In the genomic region with DNA sequence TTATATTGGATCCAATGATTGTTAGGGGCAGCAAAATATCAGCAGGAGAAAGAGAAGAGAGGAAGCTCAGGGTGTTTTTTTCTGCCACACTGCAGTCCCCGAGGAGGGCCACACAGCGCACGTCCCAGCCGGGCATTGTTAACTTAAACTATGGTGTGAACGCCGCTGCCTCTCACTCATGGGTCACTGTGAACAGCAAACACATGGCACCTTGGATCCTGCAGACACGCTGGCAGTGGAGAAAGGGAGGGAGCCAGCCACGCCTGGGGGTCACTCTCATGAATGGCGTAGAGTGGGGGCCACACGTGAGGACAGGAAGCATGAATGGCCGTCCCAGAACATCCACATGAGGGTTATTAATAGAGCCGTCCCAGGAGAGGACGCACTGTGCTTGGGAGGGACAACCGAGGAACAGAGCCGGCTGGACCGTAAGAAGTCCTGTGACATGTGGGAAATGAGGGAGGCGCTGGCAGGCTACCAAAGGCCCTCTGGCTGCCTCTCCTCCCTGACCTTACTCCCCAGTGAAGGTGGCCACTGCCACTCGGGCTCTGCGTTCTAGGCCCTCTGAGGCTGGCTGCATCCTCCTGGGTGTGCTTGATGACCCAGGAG, we compare ENCODE assay signal across 32 cellular contexts. TPM values are rescaled to one million over a fixed set of nuclear protein-coding genes. Genes with fewer than 3 reads are reported as not detected.
DNase-seq lines count a peak whose midpoint lies in the region; ATAC-seq and TF ChIP-seq lines count a peak whose summit lies in the region.
"Had no signal": no experiment of that assay in that cellular context is flagged by ENCODE, and none has a peak within 500 bp of the region (broad histone marks: within the 10 kb centered on the region; RNA-seq: fewer than 3 reads in every experiment).

No MANE protein-coding gene starts in this region.

- intact Hi-C loops in left ventricle myocardium superior (cut with micrococcal nuclease): no loop called here

- H3K4me3 ChIP-seq in skeletal muscle tissue (ENCODE audit: low read length in 3 of 3) (peak overlapping the region in 1 of 3 donors; percentile 14), hepatocyte (no peak overlapping the region)
- H3K4me3 ChIP-seq: body of pancreas, Peyer's patch, prostate gland, vagina had no signal

- DNase-seq in cerebellum (ENCODE audit: low spot score) (peak; percentile 17), left ventricle myocardium superior (peak; percentile 95), hepatocyte (ENCODE audit: low spot score) (no peak), chondrocyte (ENCODE audit: low spot score) (no peak), HEK293T (ENCODE audit: extremely low spot score) (no peak)
- DNase-seq: activated CD4-positive, alpha-beta T cell treated with anti-CD3 and anti-CD28 coated beads for 36 hours; activated CD8-positive, alpha-beta memory T cell treated with anti-CD3 and anti-CD28 coated beads, Interleukin-2, amount 50 U/mL, for 48 hours; activated CD8-positive, alpha-beta T cell treated with anti-CD3 and anti-CD28 coated beads for 36 hours; activated naive CD4-positive, alpha-beta T cell treated with anti-CD3 and anti-CD28 coated beads, Interleukin-2, amount 10 ng/mL, durations not matched to agents 7 days and 5 days; BE2C; DMS 273 treated with DMSO at 0.1 percent for 48 hours; HCEC 1CT; Kasumi-1; naive B cell; NCI-H1436 treated with DMSO at 0.1 percent for 48 hours; NCI-H2081 treated with DMSO at 0.1 percent for 48 hours; NCI-H446; NCI-H748 treated with DMSO at 0.1 percent for 48 hours; Peyer's patch; SW 1271 had no signal

- peak overlapping the region in 1 of 3 donors; percentile 57 for H3K9ac ChIP-seq in skeletal muscle tissue (ENCODE audit: low read depth in 1 of 3, low read length in 3 of 3)

- H3K27ac Mint-ChIP-seq in chondrocyte (ENCODE audit: unreplicated experiment): no peak overlapping the region
- H3K27ac Mint-ChIP-seq: activated CD4-positive, alpha-beta T cell treated with anti-CD3 and anti-CD28 coated beads for 36 hours; activated CD8-positive, alpha-beta T cell treated with anti-CD3 and anti-CD28 coated beads for 36 hours; activated naive CD4-positive, alpha-beta T cell treated with anti-CD3 and anti-CD28 coated beads, Interleukin-2, amount 10 ng/mL, durations not matched to agents 7 days and 5 days; naive B cell; stimulated activated effector memory CD8-positive, alpha-beta T cell treated with anti-CD3 and anti-CD28 coated beads, Interleukin-12 subunit alpha, Interleukin-12 subunit beta, amount 100 ng/mL, for 72 hours had no signal

- no peaks in the 10 kb centered on the region for H4K20me1 ChIP-seq in hepatocyte (ENCODE audit: insufficient read depth, poor library complexity, severe bottlenecking)

- no peak overlapping the region for H3K4me3 Mint-ChIP-seq in chondrocyte (ENCODE audit: unreplicated experiment)
- H3K4me3 Mint-ChIP-seq: activated CD4-positive, alpha-beta T cell treated with anti-CD3 and anti-CD28 coated beads for 36 hours; activated CD8-positive, alpha-beta T cell treated with anti-CD3 and anti-CD28 coated beads for 36 hours; activated naive CD4-positive, alpha-beta T cell treated with anti-CD3 and anti-CD28 coated beads, Interleukin-2, amount 10 ng/mL, durations not matched to agents 7 days and 5 days; naive B cell; stimulated activated effector memory CD8-positive, alpha-beta T cell treated with anti-CD3 and anti-CD28 coated beads, Interleukin-12 subunit alpha, Interleukin-12 subunit beta, amount 100 ng/mL, for 72 hours had no signal

- H3K9me3 ChIP-seq in skeletal muscle tissue (ENCODE audit: control insufficient read depth in 3 of 3, low read length in 3 of 3) (no peaks in the 10 kb centered on the region), hepatocyte (ENCODE audit: low read depth) (no peaks in the 10 kb centered on the region)
- H3K9me3 ChIP-seq: BE2C, body of pancreas, neutrophil, Peyer's patch, prostate gland, vagina had no signal

- H3K27me3 ChIP-seq in skeletal muscle tissue (ENCODE audit: control insufficient read depth in 3 of 3, insufficient read depth in 3 of 3, low read length in 3 of 3) (peaks cover 0 to 8% (median 3%) of the 10 kb centered on the region in 3 donors), hepatocyte (no peaks in the 10 kb centered on the region)
- H3K27me3 ChIP-seq: BE2C, body of pancreas, Peyer's patch, vagina had no signal

- H3K4me1 ChIP-seq in skeletal muscle tissue (ENCODE audit: control insufficient read depth in 3 of 3, insufficient read depth in 3 of 3, low read length in 3 of 3): peaks cover 14 to 42% (median 41%) of the 10 kb centered on the region in 3 donors
- H3K4me1 ChIP-seq in hepatocyte (ENCODE audit: insufficient read depth): no peaks in the 10 kb centered on the region
- H3K4me1 ChIP-seq: BE2C, body of pancreas, Peyer's patch, prostate gland, vagina had no signal

- H3K36me3 Mint-ChIP-seq in chondrocyte (ENCODE audit: low read depth): no peaks in the 10 kb centered on the region
- H3K36me3 Mint-ChIP-seq: activated naive CD4-positive, alpha-beta T cell treated with anti-CD3 and anti-CD28 coated beads, Interleukin-2, amount 10 ng/mL, durations not matched to agents 7 days and 5 days; naive B cell; stimulated activated effector memory CD8-positive, alpha-beta T cell treated with anti-CD3 and anti-CD28 coated beads, Interleukin-12 subunit alpha, Interleukin-12 subunit beta, amount 100 ng/mL, for 72 hours had no signal

- TF ChIP-seq CTCF in hepatocyte (IDR thresholded peaks at IDR 0.05; ENCODE audit: poor library complexity) (no peak), chondrocyte (IDR thresholded peaks at IDR 0.05) (no peak)

- CTCF ChIA-PET in HEK293T (lab: Yijun Ruan, JAX): interaction anchor here (0.6 kb wide), 1 partner anchor 11 kb away, joined by 3 read pairs; no protein-coding TSS in a partner anchor

- WGBS in hepatocyte (ENCODE audit: low lambda C conversion rate, missing lambda C conversion rate): 87% methylated on average over 19 of the region's 19 CpGs

- H3K4me1 Mint-ChIP-seq in chondrocyte (ENCODE audit: low read depth): no peaks in the 10 kb centered on the region
- H3K4me1 Mint-ChIP-seq: activated CD4-positive, alpha-beta T cell treated with anti-CD3 and anti-CD28 coated beads for 36 hours; activated naive CD4-positive, alpha-beta T cell treated with anti-CD3 and anti-CD28 coated beads, Interleukin-2, amount 10 ng/mL, durations not matched to agents 7 days and 5 days; naive B cell; stimulated activated effector memory CD8-positive, alpha-beta T cell treated with anti-CD3 and anti-CD28 coated beads, Interleukin-12 subunit alpha, Interleukin-12 subunit beta, amount 100 ng/mL, for 72 hours had no signal

- no peak overlapping the region for H3K4me2 ChIP-seq in hepatocyte

- H3K9me2 ChIP-seq in hepatocyte (replicated peaks; ENCODE audit: insufficient read depth): no peaks in the 10 kb centered on the region

- no peaks in the 10 kb centered on the region for H3K79me2 ChIP-seq in hepatocyte

- no peak overlapping the region for H2AFZ ChIP-seq in hepatocyte

- H3K27ac ChIP-seq in skeletal muscle tissue (ENCODE audit: low read depth, low read length) (peak overlapping the region; percentile 75), hepatocyte (no peak overlapping the region)
- H3K27ac ChIP-seq: body of pancreas, neutrophil, Peyer's patch, prostate gland, vagina had no signal

- H3K36me3 ChIP-seq in skeletal muscle tissue (ENCODE audit: control insufficient read depth in 3 of 3, insufficient read depth in 3 of 3, low read length in 3 of 3): no peaks in the 10 kb centered on the region
- no peaks in the 10 kb centered on the region for H3K36me3 ChIP-seq in hepatocyte (replicated peaks; ENCODE audit: insufficient read depth, low read depth)
- H3K36me3 ChIP-seq: BE2C, neutrophil, Peyer's patch, prostate gland, vagina had no signal

- ATAC-seq in left ventricle myocardium superior (peak; percentile 97), GM21526 (IDR thresholded peaks at IDR 0.05; ENCODE audit: low FRiP score, unreplicated experiment) (no peak)
- ATAC-seq: activated CD4-positive, alpha-beta T cell treated with anti-CD3 and anti-CD28 coated beads for 36 hours; activated CD8-positive, alpha-beta T cell treated with anti-CD3 and anti-CD28 coated beads for 36 hours; body of pancreas; stimulated activated effector memory CD8-positive, alpha-beta T cell treated with anti-CD3 and anti-CD28 coated beads, Interleukin-12 subunit alpha, Interleukin-12 subunit beta, amount 100 ng/mL, for 72 hours had no signal

- H3K9me3 Mint-ChIP-seq in chondrocyte (ENCODE audit: low read depth): no peaks in the 10 kb centered on the region
- H3K9me3 Mint-ChIP-seq: activated CD8-positive, alpha-beta T cell treated with anti-CD3 and anti-CD28 coated beads for 36 hours; activated naive CD4-positive, alpha-beta T cell treated with anti-CD3 and anti-CD28 coated beads, Interleukin-2, amount 10 ng/mL, durations not matched to agents 7 days and 5 days; stimulated activated effector memory CD8-positive, alpha-beta T cell treated with anti-CD3 and anti-CD28 coated beads, Interleukin-12 subunit alpha, Interleukin-12 subunit beta, amount 100 ng/mL, for 72 hours had no signal

- H3K27me3 Mint-ChIP-seq in chondrocyte (ENCODE audit: low read depth): peaks cover 33% of the 10 kb centered on the region
- H3K27me3 Mint-ChIP-seq: activated CD4-positive, alpha-beta T cell treated with anti-CD3 and anti-CD28 coated beads for 36 hours had no signal

- POLR2A ChIA-PET in HEK293T (lab: Yijun Ruan, JAX): no interaction called here

TF ChIP-seq in HEK293T, 16 proteins besides CTCF, POLR2A, EP300 and RAD21:
- TF ChIP-seq L3MBTL2 (conservative IDR thresholded peaks at IDR 0.05): no peak
- no peak for TF ChIP-seq SUZ12 (IDR thresholded peaks at IDR 0.05)
- no peak for TF ChIP-seq ARNT (IDR thresholded peaks at IDR 0.05)
- no peak for TF ChIP-seq NFRKB (IDR thresholded peaks at IDR 0.05)
- TF ChIP-seq ZNF384 (IDR thresholded peaks at IDR 0.05): no peak
- no peak for TF ChIP-seq TARDBP (IDR thresholded peaks at IDR 0.05)
- no peak for TF ChIP-seq ELF4 (IDR thresholded peaks at IDR 0.05)

RNA-seq across cellular contexts. Expression of gene NPPB, which starts 15.3 kb away (rescaled TPM):
- total RNA-seq in cerebellum (not detected), left ventricle myocardium superior (not detected), skeletal muscle tissue (1.0 TPM), hepatocyte (1.6 and 3.9 TPM in 2 replicates), chondrocyte (not detected in 3 replicates)
- 4.3 and 6.7 TPM in 2 replicates for polyA plus RNA-seq in hepatocyte
- total RNA-seq: activated CD4-positive, alpha-beta T cell treated with anti-CD3 and anti-CD28 coated beads for 36 hours; activated CD8-positive, alpha-beta T cell treated with anti-CD3 and anti-CD28 coated beads for 36 hours; body of pancreas; fibroblast of lung; liver; mesenteric fat pad; Peyer's patch; prostate gland; subcutaneous adipose tissue; vagina had no signal
- polyA plus RNA-seq: fibroblast of lung, liver had no signal

RNA-seq across cellular contexts. Expression of gene NPPA, which starts 26.5 kb away (rescaled TPM):
- total RNA-seq in cerebellum (0.45 TPM), left ventricle myocardium superior (5.5 TPM), skeletal muscle tissue (4.2 TPM), hepatocyte (not detected in 2 replicates), chondrocyte (not detected in 3 replicates)
- polyA plus RNA-seq in hepatocyte: 0.22 and 1.1 TPM in 2 replicates
- total RNA-seq: activated CD4-positive, alpha-beta T cell treated with anti-CD3 and anti-CD28 coated beads for 36 hours; activated CD8-positive, alpha-beta T cell treated with anti-CD3 and anti-CD28 coated beads for 36 hours; fibroblast of lung; glomerular endothelial cell; liver; mesenteric fat pad; Peyer's patch; subcutaneous adipose tissue; vagina had no signal
- polyA plus RNA-seq: fibroblast of lung had no signal

RNA-seq across cellular contexts. Expression of gene KIAA2013, which starts 52.2 kb away (rescaled TPM):
- total RNA-seq in cerebellum (17.2 TPM), left ventricle myocardium superior (35.8 TPM), skeletal muscle tissue (20.9 TPM), hepatocyte (63.6 and 73.1 TPM in 2 replicates), chondrocyte (46.3 to 51.4 TPM (median 47.6 TPM) in 3 replicates)
- polyA plus RNA-seq in hepatocyte: 85.1 and 85.5 TPM in 2 replicates

Comparison
In these comparisons a context has a peak if more than half of its experiments do, and no peak if none do; other contexts are left out.
1. DNase-seq: peak in cerebellum (single experiment) and left ventricle myocardium superior (single experiment); none in hepatocyte (single experiment), chondrocyte (single experiment) and HEK293T (single experiment).